In genomic region chr9:86540999-86541398, GRCh38 we compare ENCODE assay signal across 20 cellular contexts.
"Had no signal": no experiment of that assay in that cellular context is flagged by ENCODE, and none has a peak within 500 bp of the region (broad histone marks: within the 10 kb centered on the region; RNA-seq: fewer than 3 reads in every experiment).

No MANE protein-coding gene starts in this region.

- H3K4me1 ChIP-seq: SJSA1 had no signal

- H3K4me3 ChIP-seq: SJSA1, SK-N-MC had no signal

- H3K9me3 ChIP-seq: SJSA1 had no signal

- H3K27me3 ChIP-seq: SJSA1 had no signal

- H3K36me3 ChIP-seq: SJSA1 had no signal

- H3K27ac ChIP-seq: SJSA1, SK-N-MC had no signal

- FAIRE-seq: RCC 7860 had no signal

- DNase-seq: KBM-7, MV-4-11, NCI-H1048, NCI-H1105, NCI-H1417, NCI-H1436 treated with DMSO at 0.1 percent for 48 hours, NCI-H1694, NCI-H1930, NCI-H2081, NCI-H2107, NCI-H2227 treated with DMSO at 0.1 percent for 48 hours, NCI-H524, NCI-H526 treated with DMSO at 0.1 percent for 48 hours, NCI-H774, Right ventricle myocardium superior, RPMI8226, SIG-M5 had no signal
